In genomic region chr12:10400829-10401228, GRCh38 we compare ENCODE assay signal across 19 cellular contexts. TPM values are rescaled to one million over a fixed set of nuclear protein-coding genes. Genes with fewer than 3 reads are reported as not detected.
A peak's percentile ranks its signal among the peaks of the same experiment; 100 is the strongest.
DNase-seq lines count a peak whose midpoint lies in the region; ATAC-seq and TF ChIP-seq lines count a peak whose summit lies in the region.
"Had no signal": no experiment of that assay in that cellular context is flagged by ENCODE, and none has a peak within 500 bp of the region (broad histone marks: within the 10 kb centered on the region; RNA-seq: fewer than 3 reads in every experiment).

No MANE protein-coding gene starts in this region.

- intact Hi-C loops in activated CD8-positive, alpha-beta T cell treated with anti-CD3 and anti-CD28 coated beads for 36 hours (cut with micrococcal nuclease) = no loop called here

- H3K27ac Mint-ChIP-seq in stimulated activated naive CD8-positive, alpha-beta T cell treated with anti-CD3 and anti-CD28 coated beads, Interleukin-15, Interleukin-2, amounts not matched to agents 100 ng/mL and 50 ng/mL, for 24 hours = peak overlapping the region; percentile 58
- H3K27ac Mint-ChIP-seq in activated CD8-positive, alpha-beta T cell treated with anti-CD3 and anti-CD28 coated beads for 36 hours = peak overlapping the region; percentile 72
- H3K27ac Mint-ChIP-seq in effector memory CD8-positive, alpha-beta T cell = peak overlapping the region; percentile 79 to 100

- no peak for TF ChIP-seq CTCF in activated CD8-positive, alpha-beta T cell treated with anti-CD3 and anti-CD28 coated beads for 36 hours (IDR thresholded peaks at IDR 0.05)

- H3K27me3 Mint-ChIP-seq in stimulated activated naive CD8-positive, alpha-beta T cell treated with anti-CD3 and anti-CD28 coated beads, Interleukin-15, Interleukin-2, amounts not matched to agents 100 ng/mL and 50 ng/mL, for 24 hours = no peaks in the 10 kb centered on the region
- H3K27me3 Mint-ChIP-seq in activated CD8-positive, alpha-beta T cell treated with anti-CD3 and anti-CD28 coated beads for 36 hours = no peaks in the 10 kb centered on the region
- H3K27me3 Mint-ChIP-seq in effector memory CD8-positive, alpha-beta T cell = no peaks in the 10 kb centered on the region

- ATAC-seq in stimulated activated naive CD8-positive, alpha-beta T cell treated with anti-CD3 and anti-CD28 coated beads, Interleukin-15, Interleukin-2, amounts not matched to agents 100 U/mL and 50 U/mL, for 24 hours = no peak
- ATAC-seq in activated CD8-positive, alpha-beta T cell treated with anti-CD3 and anti-CD28 coated beads for 36 hours = peak; percentile 26
- no peak for ATAC-seq in effector memory CD8-positive, alpha-beta T cell (replicated peaks)
- ATAC-seq in SK-N-SH treated with all-trans-retinoic acid at 6 μM for 48 hours = no peak
- no peak for ATAC-seq in HG02759 (IDR thresholded peaks at IDR 0.05; ENCODE audit: unreplicated experiment)
- ATAC-seq: A549 had no signal

- no peak for DNase-seq in stimulated activated naive CD8-positive, alpha-beta T cell treated with anti-CD3 and anti-CD28 coated beads, Interleukin-15, Interleukin-2, amounts not matched to agents 100 U/mL and 50 U/mL, for 24 hours
- no peak for DNase-seq in activated CD8-positive, alpha-beta T cell treated with anti-CD3 and anti-CD28 coated beads for 36 hours
- no peak for DNase-seq in effector memory CD8-positive, alpha-beta T cell
- no peak for DNase-seq in GM03348 (ENCODE audit: low spot score)
- no peak for DNase-seq in NCI-H1694 treated with DMSO at 0.1 percent for 48 hours (lab: John Stamatoyannopoulos, UW)
- DNase-seq: C1 segment of cervical spinal cord, DMS 273 treated with DMSO at 0.1 percent for 48 hours, GF-D8, KG1, NCI-H1092, NCI-H2227 treated with DMSO at 0.1 percent for 48 hours, NCI-H524 treated with DMSO at 0.1 percent for 48 hours, SIG-M5 had no signal

- no peaks in the 10 kb centered on the region for H3K9me3 Mint-ChIP-seq in stimulated activated naive CD8-positive, alpha-beta T cell treated with anti-CD3 and anti-CD28 coated beads, Interleukin-15, Interleukin-2, amounts not matched to agents 100 ng/mL and 50 ng/mL, for 24 hours
- H3K9me3 Mint-ChIP-seq in activated CD8-positive, alpha-beta T cell treated with anti-CD3 and anti-CD28 coated beads for 36 hours = peaks cover 10% of the 10 kb centered on the region
- H3K9me3 Mint-ChIP-seq in effector memory CD8-positive, alpha-beta T cell = no peaks in the 10 kb centered on the region

- peak overlapping the region; percentile 68 for H3K4me3 Mint-ChIP-seq in stimulated activated naive CD8-positive, alpha-beta T cell treated with anti-CD3 and anti-CD28 coated beads, Interleukin-15, Interleukin-2, amounts not matched to agents 100 ng/mL and 50 ng/mL, for 24 hours
- peak overlapping the region; percentile 61 for H3K4me3 Mint-ChIP-seq in activated CD8-positive, alpha-beta T cell treated with anti-CD3 and anti-CD28 coated beads for 36 hours
- peak overlapping the region; percentile 70 to 76 for H3K4me3 Mint-ChIP-seq in effector memory CD8-positive, alpha-beta T cell

- POLR2A ChIA-PET in activated CD8-positive, alpha-beta T cell treated with anti-CD3 and anti-CD28 coated beads for 36 hours (lab: Charles Lee) = interaction anchor here (1.3 kb wide), 1 partner anchor 36 kb away, joined by 4 read pairs; no protein-coding TSS in a partner anchor

- H3K4me1 Mint-ChIP-seq in stimulated activated naive CD8-positive, alpha-beta T cell treated with anti-CD3 and anti-CD28 coated beads, Interleukin-15, Interleukin-2, amounts not matched to agents 100 ng/mL and 50 ng/mL, for 24 hours (ENCODE audit: low read depth) = peaks cover 79% of the 10 kb centered on the region
- H3K4me1 Mint-ChIP-seq in activated CD8-positive, alpha-beta T cell treated with anti-CD3 and anti-CD28 coated beads for 36 hours (ENCODE audit: low read depth) = peaks cover 45% of the 10 kb centered on the region
- peaks cover 24 to 39% of the 10 kb centered on the region in 2 donors for H3K4me1 Mint-ChIP-seq in effector memory CD8-positive, alpha-beta T cell (ENCODE audit: low read depth in 2 of 2)

- CTCF ChIA-PET in activated CD8-positive, alpha-beta T cell treated with anti-CD3 and anti-CD28 coated beads for 36 hours (lab: Charles Lee) = interaction anchor here (1.1 kb wide), 1 partner anchor 11 kb away, joined by 4 read pairs; no protein-coding TSS in a partner anchor

- H3K36me3 Mint-ChIP-seq in stimulated activated naive CD8-positive, alpha-beta T cell treated with anti-CD3 and anti-CD28 coated beads, Interleukin-15, Interleukin-2, amounts not matched to agents 100 ng/mL and 50 ng/mL, for 24 hours (ENCODE audit: low read depth) = peaks cover 37% of the 10 kb centered on the region
- H3K36me3 Mint-ChIP-seq in activated CD8-positive, alpha-beta T cell treated with anti-CD3 and anti-CD28 coated beads for 36 hours (ENCODE audit: low read depth) = peaks cover 39% of the 10 kb centered on the region
- peaks cover 36% of the 10 kb centered on the region for H3K36me3 Mint-ChIP-seq in effector memory CD8-positive, alpha-beta T cell (ENCODE audit: insufficient read depth)

TF ChIP-seq in SK-N-SH treated with all-trans-retinoic acid at 6 μM for 48 hours, 23 proteins besides CTCF, POLR2A, EP300 and RAD21:
- no peak for TF ChIP-seq ZNF565 (CRISPR knock-in tag; conservative IDR thresholded peaks at IDR 0.05; ENCODE audit: low read depth)
- no peak for TF ChIP-seq ESRRG (CRISPR knock-in tag; IDR thresholded peaks at IDR 0.05)
- TF ChIP-seq, protein P1, sequence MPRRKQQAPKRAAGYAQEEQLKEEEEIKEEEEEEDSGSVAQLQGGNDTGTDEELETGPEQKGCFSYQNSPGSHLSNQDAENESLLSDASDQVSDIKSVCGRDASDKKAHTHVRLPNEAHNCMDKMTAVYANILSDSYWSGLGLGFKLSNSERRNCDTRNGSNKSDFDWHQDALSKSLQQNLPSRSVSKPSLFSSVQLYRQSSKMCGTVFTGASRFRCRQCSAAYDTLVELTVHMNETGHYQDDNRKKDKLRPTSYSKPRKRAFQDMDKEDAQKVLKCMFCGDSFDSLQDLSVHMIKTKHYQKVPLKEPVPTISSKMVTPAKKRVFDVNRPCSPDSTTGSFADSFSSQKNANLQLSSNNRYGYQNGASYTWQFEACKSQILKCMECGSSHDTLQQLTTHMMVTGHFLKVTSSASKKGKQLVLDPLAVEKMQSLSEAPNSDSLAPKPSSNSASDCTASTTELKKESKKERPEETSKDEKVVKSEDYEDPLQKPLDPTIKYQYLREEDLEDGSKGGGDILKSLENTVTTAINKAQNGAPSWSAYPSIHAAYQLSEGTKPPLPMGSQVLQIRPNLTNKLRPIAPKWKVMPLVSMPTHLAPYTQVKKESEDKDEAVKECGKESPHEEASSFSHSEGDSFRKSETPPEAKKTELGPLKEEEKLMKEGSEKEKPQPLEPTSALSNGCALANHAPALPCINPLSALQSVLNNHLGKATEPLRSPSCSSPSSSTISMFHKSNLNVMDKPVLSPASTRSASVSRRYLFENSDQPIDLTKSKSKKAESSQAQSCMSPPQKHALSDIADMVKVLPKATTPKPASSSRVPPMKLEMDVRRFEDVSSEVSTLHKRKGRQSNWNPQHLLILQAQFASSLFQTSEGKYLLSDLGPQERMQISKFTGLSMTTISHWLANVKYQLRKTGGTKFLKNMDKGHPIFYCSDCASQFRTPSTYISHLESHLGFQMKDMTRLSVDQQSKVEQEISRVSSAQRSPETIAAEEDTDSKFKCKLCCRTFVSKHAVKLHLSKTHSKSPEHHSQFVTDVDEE (CRISPR knock-in tag; IDR thresholded peaks at IDR 0.05) = no peak
- no peak for TF ChIP-seq PPARA (CRISPR knock-in tag; IDR thresholded peaks at IDR 0.05; ENCODE audit: borderline replicate concordance)
- no peak for TF ChIP-seq OSR1 (CRISPR knock-in tag; IDR thresholded peaks at IDR 0.05)
- TF ChIP-seq GLIS3 (CRISPR knock-in tag; IDR thresholded peaks at IDR 0.05) = no peak
- TF ChIP-seq SNAI2 (CRISPR knock-in tag; IDR thresholded peaks at IDR 0.05) = no peak
- TF ChIP-seq, protein P2, sequence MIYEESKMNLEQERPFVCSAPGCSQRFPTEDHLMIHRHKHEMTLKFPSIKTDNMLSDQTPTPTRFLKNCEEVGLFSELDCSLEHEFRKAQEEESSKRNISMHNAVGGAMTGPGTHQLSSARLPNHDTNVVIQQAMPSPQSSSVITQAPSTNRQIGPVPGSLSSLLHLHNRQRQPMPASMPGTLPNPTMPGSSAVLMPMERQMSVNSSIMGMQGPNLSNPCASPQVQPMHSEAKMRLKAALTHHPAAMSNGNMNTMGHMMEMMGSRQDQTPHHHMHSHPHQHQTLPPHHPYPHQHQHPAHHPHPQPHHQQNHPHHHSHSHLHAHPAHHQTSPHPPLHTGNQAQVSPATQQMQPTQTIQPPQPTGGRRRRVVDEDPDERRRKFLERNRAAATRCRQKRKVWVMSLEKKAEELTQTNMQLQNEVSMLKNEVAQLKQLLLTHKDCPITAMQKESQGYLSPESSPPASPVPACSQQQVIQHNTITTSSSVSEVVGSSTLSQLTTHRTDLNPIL (CRISPR knock-in tag; IDR thresholded peaks at IDR 0.05; ENCODE audit: low read depth) = no peak
- TF ChIP-seq ZC3H10 (CRISPR knock-in tag; IDR thresholded peaks at IDR 0.05) = no peak
- no peak for TF ChIP-seq RARB (CRISPR knock-in tag; IDR thresholded peaks at IDR 0.05)
- no peak for TF ChIP-seq ZNF8 (CRISPR knock-in tag; IDR thresholded peaks at IDR 0.05)
- no peak for TF ChIP-seq PATZ1 (CRISPR knock-in tag; IDR thresholded peaks at IDR 0.05; ENCODE audit: borderline replicate concordance)
- TF ChIP-seq ZNF70 (CRISPR knock-in tag; IDR thresholded peaks at IDR 0.05) = no peak

RNA-seq across cellular contexts. Expression of gene KLRC4, which starts 8.7 kb away (rescaled TPM):
- 1 to 10 TPM; 2.9 to 3.7 TPM for total RNA-seq in activated CD8-positive, alpha-beta T cell treated with anti-CD3 and anti-CD28 coated beads for 36 hours
- total RNA-seq: H4 had no signal

RNA-seq across cellular contexts. Expression of gene KLRK1, which starts 11.0 kb away (rescaled TPM):
- 100 to 1,000 TPM; 111 to 112 TPM for total RNA-seq in activated CD8-positive, alpha-beta T cell treated with anti-CD3 and anti-CD28 coated beads for 36 hours
- total RNA-seq: H4 had no signal

RNA-seq across cellular contexts. Expression of gene KLRC3, which starts 19.6 kb away (rescaled TPM):
- total RNA-seq in activated CD8-positive, alpha-beta T cell treated with anti-CD3 and anti-CD28 coated beads for 36 hours = 1 to 10 TPM; 2.0 to 2.8 TPM

RNA-seq across cellular contexts. Expression of gene KLRC2, which starts 35.0 kb away (rescaled TPM):
- 1 to 10 TPM; 2.5 to 2.6 TPM for total RNA-seq in activated CD8-positive, alpha-beta T cell treated with anti-CD3 and anti-CD28 coated beads for 36 hours

RNA-seq across cellular contexts. Expression of gene KLRC1, which starts 52.3 kb away (rescaled TPM):
- 1 to 10 TPM; 5.3 to 7.2 TPM for total RNA-seq in activated CD8-positive, alpha-beta T cell treated with anti-CD3 and anti-CD28 coated beads for 36 hours
- total RNA-seq: H4, MCF 10A had no signal
